In genomic region chr15:45449387-45449786, GRCh38 we compare ENCODE assay signal across 30 cellular contexts.
DNase-seq lines count a peak whose midpoint lies in the region; ATAC-seq, FAIRE-seq and TF ChIP-seq lines count a peak whose summit lies in the region.
"Had no signal": no experiment of that assay in that cellular context is flagged by ENCODE, and none has a peak within 500 bp of the region (broad histone marks: within the 10 kb centered on the region; RNA-seq: fewer than 3 reads in every experiment).

No MANE protein-coding gene starts in this region.

- FAIRE-seq in small intestine (lab: Jason Lieb, UNC) (no peak), frontal cortex (lab: Jason Lieb, UNC) (no peak)
- FAIRE-seq: colon, GM12891, H54, keratinocyte had no signal

- WGBS in small intestine, 3 donors, result 28 to 61% (median 34%) methylated on average over 4 of the region's 4 CpGs
- 78 to 85% methylated on average over 4 of the region's 4 CpGs for WGBS in heart right ventricle, 2 donors

- H3K4me1 ChIP-seq in RWPE2 (ENCODE audit: insufficient read depth, poor library complexity, severe bottlenecking) (peaks cover 20% of the 10 kb centered on the region), small intestine (ENCODE audit: control insufficient read depth in 2 of 2, insufficient read depth in 1 of 2, low read depth in 1 of 2, low read length in 1 of 2) (peaks cover 6 to 7% of the 10 kb centered on the region in 2 donors), heart right ventricle (peaks cover 0 to 28% (median 0%) of the 10 kb centered on the region in 9 donors)
- H3K4me1 ChIP-seq: psoas muscle had no signal

- ATAC-seq in RWPE2 (ENCODE audit: low read depth), result no peak
- peak; percentile 17 for ATAC-seq in left colon
- no peak for ATAC-seq in Right ventricle myocardium inferior
- no peak for ATAC-seq in heart right ventricle
- ATAC-seq: effector memory CD8-positive, alpha-beta T cell; left ventricle myocardium superior; naive thymus-derived CD4-positive, alpha-beta T cell; psoas muscle; stimulated activated memory B cell treated with anti-CD40 and anti-IgM and Interleukin-4, amounts not matched to agents 10 μg/mL and 1 μg/mL and 100 μg/mL, for 72 hours had no signal

- H3K4me3 ChIP-seq in RWPE2 (ENCODE audit: severe bottlenecking) (no peak overlapping the region), small intestine (ENCODE audit: low read depth in 1 of 2, low read length in 2 of 2) (no peak overlapping the region), heart right ventricle (no peak overlapping the region)
- H3K4me3 ChIP-seq: MG63, psoas muscle had no signal

- no peaks in the 10 kb centered on the region for H3K9me3 ChIP-seq in RWPE2 (ENCODE audit: severe bottlenecking)
- H3K9me3 ChIP-seq in small intestine (ENCODE audit: control insufficient read depth, low read depth), result no peaks in the 10 kb centered on the region
- no peaks in the 10 kb centered on the region for H3K9me3 ChIP-seq in heart right ventricle
- H3K9me3 ChIP-seq: MG63, psoas muscle had no signal

- H3K36me3 ChIP-seq in RWPE2 (ENCODE audit: low read depth) (no peaks in the 10 kb centered on the region), small intestine (ENCODE audit: control insufficient read depth in 2 of 2, insufficient read depth in 2 of 2, low read length in 2 of 2) (no peaks in the 10 kb centered on the region), heart right ventricle (no peaks in the 10 kb centered on the region)
- H3K36me3 ChIP-seq: MG63, WERI-Rb-1 had no signal

- no peak for TF ChIP-seq CTCF in C4-2B (conservative IDR thresholded peaks at IDR 0.05)
- TF ChIP-seq CTCF in RWPE2 (IDR thresholded peaks at IDR 0.05; ENCODE audit: poor library complexity, severe bottlenecking), result no peak
- TF ChIP-seq CTCF in heart right ventricle (IDR thresholded peaks at IDR 0.05), result no peak

- H3K27ac ChIP-seq in C4-2B, result peak overlapping the region; percentile 52
- H3K27ac ChIP-seq in RWPE2 (ENCODE audit: poor library complexity, severe bottlenecking), result peak overlapping the region; percentile 2
- H3K27ac ChIP-seq in small intestine (ENCODE audit: low read depth in 1 of 2, low read length in 1 of 2), result peak overlapping the region; percentile 90 to 92
- no peak overlapping the region for H3K27ac ChIP-seq in heart right ventricle
- H3K27ac ChIP-seq: psoas muscle, WERI-Rb-1 had no signal

- H3K27me3 ChIP-seq in RWPE2 (ENCODE audit: insufficient read depth, poor library complexity, severe bottlenecking), result no peaks in the 10 kb centered on the region
- H3K27me3 ChIP-seq in small intestine (ENCODE audit: control insufficient read depth in 2 of 2, insufficient read depth in 2 of 2, low read length in 2 of 2), result no peaks in the 10 kb centered on the region
- H3K27me3 ChIP-seq in heart right ventricle, result peaks cover 0 to 6% (median 0%) of the 10 kb centered on the region in 7 donors
- H3K27me3 ChIP-seq: MG63 had no signal

- DNase-seq in RWPE2 (ENCODE audit: low spot score) (no peak), left colon (no peak), small intestine (peak; percentile 87), Right ventricle myocardium inferior (ENCODE audit: missing footprints) (no peak), frontal cortex (ENCODE audit: low spot score in 2 of 2) (no peak), heart right ventricle (no peak), NCI-H1436 treated with DMSO at 0.1 percent for 48 hours (lab: John Stamatoyannopoulos, UW) (no peak)
- DNase-seq: activated CD4-positive, alpha-beta T cell treated with anti-CD3 and anti-CD28 coated beads for 48 hours; activated effector memory CD4-positive, alpha-beta T cell treated with Interleukin-2 at 50 U/mL for 16 hours; activated naive CD8-positive, alpha-beta T cell treated with anti-CD3 and anti-CD28 coated beads for 36 hours; aorta; CD8-positive, alpha-beta memory T cell; effector memory CD8-positive, alpha-beta T cell; erythroblast; KG1; left ventricle myocardium superior; mesendoderm; MG63; naive thymus-derived CD4-positive, alpha-beta T cell; NK-92 treated with Interleukin-12 subunit alpha and Interleukin-12 subunit beta, amount 100 ng/mL, for 24 hours; occipital lobe; psoas muscle; T-helper 9 cell; WERI-Rb-1 had no signal

- intact Hi-C loops in left colon (cut with DNase I, micrococcal nuclease) (no loop called here), Right ventricle myocardium inferior (cut with DNase I) (no loop called here), heart right ventricle (cut with DNase I) (no loop called here)

Comparison
In these comparisons a context has a peak if more than half of its experiments do, and no peak if none do; other contexts are left out.
1. H3K27ac ChIP-seq: peak in C4-2B (single experiment), RWPE2 (single experiment) and small intestine (2 of 2); none in heart right ventricle (0 of 10).